8 cellular contexts compared by ENCODE assay signal in the genomic region with DNA sequence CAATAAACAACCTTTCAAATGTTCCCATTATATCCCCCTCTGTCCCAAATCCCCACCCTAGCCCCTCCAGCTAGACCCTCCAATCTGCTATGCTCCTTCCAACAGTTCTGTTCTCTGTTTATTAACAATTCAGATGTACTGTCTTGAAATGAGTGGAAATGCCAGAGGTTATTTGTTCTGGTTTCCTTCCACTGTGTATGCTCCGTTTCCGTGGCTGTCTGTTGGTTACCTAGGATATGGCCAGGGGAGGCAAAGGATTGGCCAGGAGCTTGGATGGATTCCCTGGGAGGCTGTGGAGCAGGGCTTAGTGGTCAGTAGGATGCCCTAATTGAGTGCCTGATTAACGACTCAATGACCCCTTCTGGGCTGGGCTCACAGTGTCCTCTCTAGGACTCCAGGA.
DNase-seq lines count a peak whose midpoint lies in the region; ATAC-seq and TF ChIP-seq lines count a peak whose summit lies in the region.

No MANE protein-coding gene starts in this region.

- POLR2A ChIA-PET in naive thymus-derived CD4-positive, alpha-beta T cell (lab: Charles Lee) = no interaction called here
- POLR2A ChIA-PET in naive thymus-derived CD8-positive, alpha-beta T cell (lab: Charles Lee) = no interaction called here

- TF ChIP-seq POLR2A in spleen (IDR thresholded peaks at IDR 0.05) = no peak

- no peaks in the 10 kb centered on the region for H3K4me1 ChIP-seq in naive thymus-derived CD4-positive, alpha-beta T cell (ENCODE audit: control insufficient read depth in 2 of 2, insufficient read depth in 2 of 2, low read length in 2 of 2)
- H3K4me1 ChIP-seq in spleen = peaks cover 0 to 12% (median 0%) of the 10 kb centered on the region in 6 donors

- TF ChIP-seq CTCF in spleen (IDR thresholded peaks at IDR 0.05 in 8 of 11, conservative IDR thresholded peaks at IDR 0.05 in 3 of 11) = no peak

- H3K4me3 Mint-ChIP-seq in naive thymus-derived CD4-positive, alpha-beta T cell = no peak overlapping the region
- no peak overlapping the region for H3K4me3 Mint-ChIP-seq in naive thymus-derived CD8-positive, alpha-beta T cell

- peak overlapping the region; percentile 32 for H3K9ac ChIP-seq in SK-N-MC (ENCODE audit: insufficient read length)

- peaks cover 0 to 4% (median 4%) of the 10 kb centered on the region in 5 donors for H3K27me3 Mint-ChIP-seq in naive thymus-derived CD4-positive, alpha-beta T cell
- H3K27me3 Mint-ChIP-seq in naive thymus-derived CD8-positive, alpha-beta T cell = peaks cover 0 to 3% (median 1%) of the 10 kb centered on the region in 5 donors

- H3K36me3 ChIP-seq in SK-N-MC (ENCODE audit: insufficient read depth, low read length) (peaks cover 4% of the 10 kb centered on the region; the same call in 1 of the 2 replicates), spleen (no peaks in the 10 kb centered on the region)
- H3K36me3 ChIP-seq in naive thymus-derived CD4-positive, alpha-beta T cell (ENCODE audit: control insufficient read depth in 2 of 3, insufficient read depth in 3 of 3, low read length in 3 of 3) = no peaks in the 10 kb centered on the region

- peaks cover 0 to 5% (median 0%) of the 10 kb centered on the region in 11 donors for H3K9me3 Mint-ChIP-seq in naive thymus-derived CD4-positive, alpha-beta T cell
- peaks cover 0 to 2% (median 0%) of the 10 kb centered on the region in 9 donors for H3K9me3 Mint-ChIP-seq in naive thymus-derived CD8-positive, alpha-beta T cell

- no peak overlapping the region for H3K27ac Mint-ChIP-seq in naive thymus-derived CD4-positive, alpha-beta T cell
- no peak overlapping the region for H3K27ac Mint-ChIP-seq in naive thymus-derived CD8-positive, alpha-beta T cell

- CTCF ChIA-PET in naive thymus-derived CD4-positive, alpha-beta T cell (lab: Charles Lee) = no interaction called here

- H3K4me1 Mint-ChIP-seq in naive thymus-derived CD4-positive, alpha-beta T cell = peaks cover 0 to 1% (median 0%) of the 10 kb centered on the region in 7 donors
- H3K4me1 Mint-ChIP-seq in naive thymus-derived CD8-positive, alpha-beta T cell = no peaks in the 10 kb centered on the region

- H3K9me3 ChIP-seq in SK-N-MC (ENCODE audit: low read depth, low read length) = no peaks in the 10 kb centered on the region
- no peaks in the 10 kb centered on the region for H3K9me3 ChIP-seq in naive thymus-derived CD4-positive, alpha-beta T cell (ENCODE audit: control insufficient read depth in 2 of 3, low read length in 3 of 3)
- H3K9me3 ChIP-seq in spleen = no peaks in the 10 kb centered on the region

- H3K4me3 ChIP-seq in SK-N-MC (peak overlapping the region; percentile 72), spleen (no peak overlapping the region)
- no peak overlapping the region for H3K4me3 ChIP-seq in naive thymus-derived CD4-positive, alpha-beta T cell (ENCODE audit: low read length)

- peak overlapping the region; percentile 93 for H3K27ac ChIP-seq in SK-N-MC
- no peak overlapping the region for H3K27ac ChIP-seq in naive thymus-derived CD4-positive, alpha-beta T cell (ENCODE audit: low read depth, low read length)
- peak overlapping the region in 2 of 8 donors; percentile 18 to 34 for H3K27ac ChIP-seq in spleen

- WGBS in spleen, 5 donors = 28 to 69% (median 47%) methylated on average over 3 of the region's 3 CpGs

- no peaks in the 10 kb centered on the region for H3K27me3 ChIP-seq in naive thymus-derived CD4-positive, alpha-beta T cell (ENCODE audit: control insufficient read depth in 2 of 2, insufficient read depth in 2 of 2, low read length in 2 of 2)
- H3K27me3 ChIP-seq in spleen (replicated peaks in 1 of 7) = no peaks in the 10 kb centered on the region

- H3K36me3 Mint-ChIP-seq in naive thymus-derived CD4-positive, alpha-beta T cell = no peaks in the 10 kb centered on the region
- no peaks in the 10 kb centered on the region for H3K36me3 Mint-ChIP-seq in naive thymus-derived CD8-positive, alpha-beta T cell

- DNase-seq in SK-N-MC (ENCODE audit: low read depth, low spot score) (no peak), head of caudate nucleus (peak in 27 of 42 donors; percentile 8 to 70 (median 35)), pulmonary artery endothelial cell (ENCODE audit: low read depth, low spot score) (peak; percentile 73), COR-L47 (lab: John Stamatoyannopoulos, UW) (no peak), spleen (no peak)
- no peak for DNase-seq in naive thymus-derived CD4-positive, alpha-beta T cell
- no peak for DNase-seq in naive thymus-derived CD8-positive, alpha-beta T cell

- intact Hi-C loops in head of caudate nucleus (cut with DNase I) (loop anchor here (10.0 kb wide), 1 partner anchor 96 kb away; no protein-coding TSS in a partner anchor), spleen (cut with DNase I; ENCODE audit: low total_unique reads) (no loop called here)
- intact Hi-C loops in naive thymus-derived CD4-positive, alpha-beta T cell (cut with micrococcal nuclease) = no loop called here

- peak; percentile 27 for ATAC-seq in GM18502 (IDR thresholded peaks at IDR 0.05; ENCODE audit: poor library complexity, unreplicated experiment)
- ATAC-seq in naive thymus-derived CD4-positive, alpha-beta T cell = no peak
- no peak for ATAC-seq in naive thymus-derived CD8-positive, alpha-beta T cell

Comparison
In these comparisons a context has a peak if more than half of its experiments do, and no peak if none do; other contexts are left out.
1. DNase-seq: peak in head of caudate nucleus (27 of 42) and pulmonary artery endothelial cell (single experiment); none in SK-N-MC (single experiment), naive thymus-derived CD4-positive, alpha-beta T cell (0 of 9), COR-L47 (single experiment), naive thymus-derived CD8-positive, alpha-beta T cell (0 of 10) and spleen (single experiment).